14 cellular contexts compared by ENCODE assay signal in genomic region chr18:35466815-35467623, GRCh38. TPM values are rescaled to one million over a fixed set of nuclear protein-coding genes. Genes with fewer than 3 reads are reported as not detected.
DNase-seq lines count a peak whose midpoint lies in the region; ATAC-seq and TF ChIP-seq lines count a peak whose summit lies in the region.
"Had no signal": no experiment of that assay in that cellular context is flagged by ENCODE, and none has a peak within 500 bp of the region (broad histone marks: within the 10 kb centered on the region; RNA-seq: fewer than 3 reads in every experiment).

No MANE protein-coding gene starts in this region.

- no peak overlapping the region for H3K9ac ChIP-seq in endodermal cell (ENCODE audit: extremely low read depth, low read length, poor library complexity, severe bottlenecking)

- H3K27me3 ChIP-seq in endodermal cell (ENCODE audit: control insufficient read depth, insufficient read depth, low read length, poor library complexity, severe bottlenecking) = no peaks in the 10 kb centered on the region
- H3K27me3 ChIP-seq: brain microvascular endothelial cell had no signal

- H3K4me1 Mint-ChIP-seq in stimulated activated naive B cell treated with anti-CD40 and anti-IgM and Interleukin-4, amounts not matched to agents 10 μg/mL and 1 μg/mL and 100 μg/mL, for 72 hours = peaks cover 45 to 68% of the 10 kb centered on the region in 2 donors
- peaks cover 9% of the 10 kb centered on the region for H3K4me1 Mint-ChIP-seq in endodermal cell
- H3K4me1 Mint-ChIP-seq: nephron had no signal

- H3K4me1 ChIP-seq in endodermal cell (ENCODE audit: control insufficient read depth, insufficient read depth, low read length) = peaks cover 2% of the 10 kb centered on the region

- peak overlapping the region; percentile 42 for H3K27ac Mint-ChIP-seq in stimulated activated naive B cell treated with anti-CD40 and anti-IgM and Interleukin-4, amounts not matched to agents 10 μg/mL and 1 μg/mL and 100 μg/mL, for 72 hours
- no peak overlapping the region for H3K27ac Mint-ChIP-seq in endodermal cell
- H3K27ac Mint-ChIP-seq: activated CD4-positive, alpha-beta T cell treated with anti-CD3 and anti-CD28 coated beads, Interleukin-2, amount 10 ng/mL, durations not matched to agents 24 days and 14 days; nephron had no signal

- no peak for TF ChIP-seq CTCF in endodermal cell (conservative IDR thresholded peaks at IDR 0.05)

- H3K36me3 ChIP-seq in endodermal cell (ENCODE audit: control insufficient read depth, insufficient read depth, low read length) = no peaks in the 10 kb centered on the region
- H3K36me3 ChIP-seq: thoracic aorta had no signal

- H3K9me3 ChIP-seq in endodermal cell (ENCODE audit: control insufficient read depth, low read length) = no peaks in the 10 kb centered on the region
- H3K9me3 ChIP-seq: thoracic aorta had no signal

- H3K4me3 Mint-ChIP-seq in stimulated activated naive B cell treated with anti-CD40 and anti-IgM and Interleukin-4, amounts not matched to agents 10 μg/mL and 1 μg/mL and 100 μg/mL, for 72 hours = peak overlapping the region; percentile 55 to 72
- H3K4me3 Mint-ChIP-seq in endodermal cell = no peak overlapping the region
- H3K4me3 Mint-ChIP-seq: activated CD4-positive, alpha-beta T cell treated with anti-CD3 and anti-CD28 coated beads, Interleukin-2, amount 10 ng/mL, durations not matched to agents 24 days and 14 days; nephron had no signal

- H3K27ac ChIP-seq in endodermal cell (ENCODE audit: low read depth, low read length) = no peak overlapping the region
- H3K27ac ChIP-seq: brain microvascular endothelial cell, HL-60, PC-9 had no signal

- no peak overlapping the region for H3K4me3 ChIP-seq in endodermal cell (ENCODE audit: low read length)
- H3K4me3 ChIP-seq: PC-9, thoracic aorta had no signal

- peak; percentile 15 for ATAC-seq in GM19397 (IDR thresholded peaks at IDR 0.05; ENCODE audit: unreplicated experiment)
- ATAC-seq in HG02852 (IDR thresholded peaks at IDR 0.05; ENCODE audit: unreplicated experiment) = peak; percentile 4
- ATAC-seq in stimulated activated naive B cell treated with anti-CD40 and anti-IgM and Interleukin-4, amounts not matched to agents 10 μg/mL and 1 μg/mL and 100 μg/mL, for 72 hours (replicated peaks) = peak; percentile 7 to 18
- no peak for ATAC-seq in GM18873 (IDR thresholded peaks at IDR 0.05; ENCODE audit: low FRiP score, unreplicated experiment)
- ATAC-seq: left colon had no signal

- H3K27me3 Mint-ChIP-seq in stimulated activated naive B cell treated with anti-CD40 and anti-IgM and Interleukin-4, amounts not matched to agents 10 μg/mL and 1 μg/mL and 100 μg/mL, for 72 hours = no peaks in the 10 kb centered on the region
- H3K27me3 Mint-ChIP-seq in endodermal cell (ENCODE audit: insufficient read depth) = no peaks in the 10 kb centered on the region
- H3K27me3 Mint-ChIP-seq: activated CD4-positive, alpha-beta T cell treated with anti-CD3 and anti-CD28 coated beads, Interleukin-2, amount 10 ng/mL, durations not matched to agents 24 days and 14 days had no signal

- peaks cover 17 to 31% of the 10 kb centered on the region in 2 donors for H3K36me3 Mint-ChIP-seq in stimulated activated naive B cell treated with anti-CD40 and anti-IgM and Interleukin-4, amounts not matched to agents 10 μg/mL and 1 μg/mL and 100 μg/mL, for 72 hours
- peaks cover 23% of the 10 kb centered on the region for H3K36me3 Mint-ChIP-seq in endodermal cell (ENCODE audit: low read depth)

- 91 to 97% methylated on average over 10 to 11 of the region's 11 CpGs for WGBS in endodermal cell (ENCODE audit: insufficient coverage in 1 of 2, insufficient read length in 1 of 2), 2 experiments

- DNase-seq in dermis microvascular lymphatic vessel endothelial cell (ENCODE audit: low read depth in 2 of 2) (peak; percentile 68 to 89), NCI-H510A treated with DMSO at 0.1 percent for 48 hours (lab: John Stamatoyannopoulos, UW) (no peak), endodermal cell (no peak)
- DNase-seq in stimulated activated naive B cell treated with anti-CD40 and anti-IgM and Interleukin-4, amounts not matched to agents 10 μg/mL and 1 μg/mL and 100 μg/mL, for 72 hours = no peak
- DNase-seq: activated CD4-positive, alpha-beta T cell treated with anti-CD3 and anti-CD28 coated beads, Interleukin-2, amount 10 ng/mL, durations not matched to agents 24 days and 14 days; brain microvascular endothelial cell; left colon; PC-9 had no signal

- H3K9me3 Mint-ChIP-seq in stimulated activated naive B cell treated with anti-CD40 and anti-IgM and Interleukin-4, amounts not matched to agents 10 μg/mL and 1 μg/mL and 100 μg/mL, for 72 hours = no peaks in the 10 kb centered on the region
- H3K9me3 Mint-ChIP-seq in endodermal cell = no peaks in the 10 kb centered on the region
- H3K9me3 Mint-ChIP-seq: activated CD4-positive, alpha-beta T cell treated with anti-CD3 and anti-CD28 coated beads, Interleukin-2, amount 10 ng/mL, durations not matched to agents 24 days and 14 days; nephron had no signal

RNA-seq across cellular contexts. Expression of gene INO80C, which starts 30.7 kb away (rescaled TPM):
- 8.3 and 13.8 TPM in 2 replicates for total RNA-seq in dermis microvascular lymphatic vessel endothelial cell
- total RNA-seq in endodermal cell = 10 to 100 TPM; 31.1 to 31.9 TPM
- polyA plus RNA-seq in endodermal cell (2013, experiment 1 of 2) = 32.4 TPM
- 27.4 TPM for polyA plus RNA-seq in endodermal cell (2013, experiment 2 of 2)

Comparison
In these comparisons a context has a peak if more than half of its experiments do, and no peak if none do; other contexts are left out.
1. DNase-seq: peak in dermis microvascular lymphatic vessel endothelial cell (2 of 2); none in stimulated activated naive B cell treated with anti-CD40 and anti-IgM and Interleukin-4, amounts not matched to agents 10 μg/mL and 1 μg/mL and 100 μg/mL, for 72 hours (single experiment), NCI-H510A treated with DMSO at 0.1 percent for 48 hours (single experiment) and endodermal cell (single experiment).